Comparison of ENCODE assay signal across 20 cellular contexts in genomic region chr5:175681045-175681974, GRCh38. TPM values are rescaled to one million over a fixed set of nuclear protein-coding genes. Genes with fewer than 3 reads are reported as not detected.
DNase-seq lines count a peak whose midpoint lies in the region; ATAC-seq, FAIRE-seq and TF ChIP-seq lines count a peak whose summit lies in the region.
"Had no signal": no experiment of that assay in that cellular context is flagged by ENCODE, and none has a peak within 500 bp of the region (broad histone marks: within the 10 kb centered on the region; RNA-seq: fewer than 3 reads in every experiment).

No MANE protein-coding gene starts in this region.

- H3K4me1 ChIP-seq in kidney (ENCODE audit: control insufficient read depth in 1 of 2, insufficient read depth in 1 of 2, low read depth in 1 of 2, low read length in 2 of 2) (peaks cover 5 to 6% of the 10 kb centered on the region in 2 donors), vagina (no peaks in the 10 kb centered on the region), Karpas-422 (ENCODE audit: low read length) (no peaks in the 10 kb centered on the region)

- TF ChIP-seq POLR2A in vagina (IDR thresholded peaks at IDR 0.05) = no peak

- no peaks in the 10 kb centered on the region for H3K27me3 ChIP-seq in vagina
- no peaks in the 10 kb centered on the region for H3K27me3 ChIP-seq in Karpas-422 (ENCODE audit: low read length)
- H3K27me3 ChIP-seq: hepatocyte had no signal

- H3K27ac ChIP-seq in kidney (ENCODE audit: low read depth in 2 of 2, low read length in 2 of 2) (no peak overlapping the region), temporal lobe (ENCODE audit: low read depth, low read length) (peak overlapping the region; percentile 74), vagina (no peak overlapping the region), Karpas-422 (ENCODE audit: low read length) (no peak overlapping the region)
- H3K27ac ChIP-seq: esophagus muscularis mucosa, hepatocyte had no signal

- no peak for ATAC-seq in GM21529 (IDR thresholded peaks at IDR 0.05; ENCODE audit: unreplicated experiment)
- ATAC-seq: left lung, sciatic nerve had no signal

- H3K79me2 ChIP-seq in Karpas-422 (ENCODE audit: low read length) = no peaks in the 10 kb centered on the region
- H3K79me2 ChIP-seq: hepatocyte had no signal

- TF ChIP-seq CTCF in kidney (IDR thresholded peaks at IDR 0.05; ENCODE audit: borderline replicate concordance, extremely low read depth, insufficient read depth) (no peak), vagina (IDR thresholded peaks at IDR 0.05) (no peak)

- H3K4me3 ChIP-seq in kidney (ENCODE audit: low read length in 2 of 2) (no peak overlapping the region), vagina (no peak overlapping the region), Karpas-422 (ENCODE audit: low read length) (no peak overlapping the region)
- H3K4me3 ChIP-seq: hepatocyte, left lung had no signal

- H3K9me3 ChIP-seq in kidney (ENCODE audit: control insufficient read depth in 1 of 2, low read length in 2 of 2) (no peaks in the 10 kb centered on the region), vagina (no peaks in the 10 kb centered on the region), Karpas-422 (ENCODE audit: low read length) (no peaks in the 10 kb centered on the region)
- H3K9me3 ChIP-seq: esophagus muscularis mucosa, left lung had no signal

- intact Hi-C loops in kidney (cut with DNase I) = no loop called here
- intact Hi-C loops in vagina (cut with DNase I) = loop anchor here (5.0 kb wide), 1 partner anchor 1094 kb away; no protein-coding TSS in a partner anchor

- no peaks in the 10 kb centered on the region for H4K20me1 ChIP-seq in Karpas-422 (ENCODE audit: insufficient read depth, low read depth, low read length)

- H3K9ac ChIP-seq in kidney (ENCODE audit: low read length in 2 of 2) = peak overlapping the region in 1 of 2 donors; percentile 34
- no peak overlapping the region for H3K9ac ChIP-seq in Karpas-422 (ENCODE audit: low read length)

- H2AFZ ChIP-seq in Karpas-422 (ENCODE audit: low read length) = no peak overlapping the region
- H2AFZ ChIP-seq: hepatocyte had no signal

- DNase-seq in NCI-H82 (lab: John Stamatoyannopoulos, UW) = peak; percentile 37
- DNase-seq in NCI-H82 treated with DMSO at 0.1 percent for 48 hours (lab: John Stamatoyannopoulos, UW; ENCODE audit: unreplicated experiment) = no peak
- peak; percentile 57 for DNase-seq in cerebellar cortex (ENCODE audit: low spot score)
- DNase-seq in kidney = peak; percentile 5
- no peak for DNase-seq in vagina (ENCODE audit: extremely low spot score in 2 of 2)
- no peak for DNase-seq in Karpas-422
- DNase-seq: activated CD4-positive, CD25-positive, alpha-beta regulatory T cell; CD4-positive, alpha-beta memory T cell; left lung; naive B cell; NCI-H2029; NCI-H774; stimulated activated CD4-positive, alpha-beta T cell treated with anti-CD3 and anti-CD28 coated beads, Interleukin-2, amount 100 ng/mL, for 48 hours; T-helper 1 cell had no signal

- H3K36me3 ChIP-seq in kidney (ENCODE audit: control insufficient read depth in 1 of 2, insufficient read depth in 2 of 2, low read length in 2 of 2) (no peaks in the 10 kb centered on the region), vagina (no peaks in the 10 kb centered on the region), Karpas-422 (ENCODE audit: insufficient read depth, low read length) (no peaks in the 10 kb centered on the region)

- H3K9me2 ChIP-seq in Karpas-422 (replicated peaks; ENCODE audit: insufficient read depth, low read length) = no peaks in the 10 kb centered on the region

- FAIRE-seq in kidney (lab: Jason Lieb, UNC) = no peak
- FAIRE-seq: A204.1 had no signal

- H3K4me2 ChIP-seq in Karpas-422 (ENCODE audit: low read depth, low read length, poor library complexity, severe bottlenecking) = no peak overlapping the region
- H3K4me2 ChIP-seq: hepatocyte had no signal

RNA-seq across cellular contexts. Expression of gene HRH2, which starts 23.4 kb away (rescaled TPM):
- total RNA-seq in kidney (10.6 TPM), temporal lobe (3.0 TPM), vagina (0.98 TPM)
- 1.9 TPM for polyA plus RNA-seq in kidney (ENCODE audit: insufficient read depth, low read depth, low replicate concordance)
- not detected in 2 replicates for total RNA-seq in Karpas-422 (2014; rRNA removed; shearing (Covaris generic); ENCODE audit: low replicate concordance)

Comparison
In these comparisons a context has a peak if more than half of its experiments do, and no peak if none do; other contexts are left out.
1. DNase-seq: peak in NCI-H82 (single experiment), cerebellar cortex (single experiment) and kidney (single experiment); none in NCI-H82 treated with DMSO at 0.1 percent for 48 hours (single experiment), vagina (0 of 2) and Karpas-422 (single experiment).